In genomic region chr7:74424291-74424880, GRCh38 we compare ENCODE assay signal across 4 cellular contexts.
TF ChIP-seq lines count a peak whose summit lies in the region.

No MANE protein-coding gene starts in this region.

TF ChIP-seq in SK-N-SH, 30 proteins besides CTCF, POLR2A, EP300 and RAD21:
- no peak for TF ChIP-seq USF1 (IDR thresholded peaks at IDR 0.05; ENCODE audit: borderline replicate concordance, low read depth)
- no peak for TF ChIP-seq TAF1 (IDR thresholded peaks at IDR 0.05; ENCODE audit: borderline replicate concordance, low read depth, low read length)
- no peak for TF ChIP-seq REST (IDR thresholded peaks at IDR 0.05; ENCODE audit: low read depth, low read length)
- TF ChIP-seq RFX5 (IDR thresholded peaks at IDR 0.05; ENCODE audit: low read length) = no peak
- no peak for TF ChIP-seq NFIC (IDR thresholded peaks at IDR 0.05; ENCODE audit: borderline replicate concordance)
- TF ChIP-seq FOXM1 (IDR thresholded peaks at IDR 0.05; ENCODE audit: low read depth) = no peak
- TF ChIP-seq SMC3 (IDR thresholded peaks at IDR 0.05; ENCODE audit: low read depth, low read length) = no peak
- TF ChIP-seq EZH2phosphoT487 (IDR thresholded peaks at IDR 0.05; ENCODE audit: borderline replicate concordance, low read depth) = no peak
- no peak for TF ChIP-seq SIN3A (IDR thresholded peaks at IDR 0.05; ENCODE audit: borderline replicate concordance, low read depth, low read length)
- TF ChIP-seq GABPA (IDR thresholded peaks at IDR 0.05; ENCODE audit: low read depth) = no peak

TF ChIP-seq in SK-N-SH treated with all-trans-retinoic acid at 6 μM for 48 hours, 23 proteins besides CTCF, POLR2A, EP300 and RAD21 (continues in another document):
- no peak for TF ChIP-seq ZNF8 (CRISPR knock-in tag; IDR thresholded peaks at IDR 0.05)
- no peak for TF ChIP-seq TCF4 (CRISPR knock-in tag; IDR thresholded peaks at IDR 0.05; ENCODE audit: borderline replicate concordance)
- no peak for TF ChIP-seq PATZ1 (CRISPR knock-in tag; IDR thresholded peaks at IDR 0.05; ENCODE audit: borderline replicate concordance)
- no peak for TF ChIP-seq CSRNP3 (CRISPR knock-in tag; IDR thresholded peaks at IDR 0.05)
- no peak for TF ChIP-seq ESRRG (CRISPR knock-in tag; IDR thresholded peaks at IDR 0.05)
- TF ChIP-seq RARB (CRISPR knock-in tag; IDR thresholded peaks at IDR 0.05) = no peak
- TF ChIP-seq SNAI2 (CRISPR knock-in tag; IDR thresholded peaks at IDR 0.05) = no peak
- TF ChIP-seq TOX (CRISPR knock-in tag; IDR thresholded peaks at IDR 0.05; ENCODE audit: borderline replicate concordance) = no peak
- TF ChIP-seq TSHZ2 (CRISPR knock-in tag; IDR thresholded peaks at IDR 0.05) = no peak
- no peak for TF ChIP-seq ZNF565 (CRISPR knock-in tag; conservative IDR thresholded peaks at IDR 0.05; ENCODE audit: low read depth)
- TF ChIP-seq PPARA (CRISPR knock-in tag; IDR thresholded peaks at IDR 0.05; ENCODE audit: borderline replicate concordance) = no peak

TF ChIP-seq in K562, 482 proteins besides CTCF, POLR2A, EP300 and RAD21:
- TF ChIP-seq SRSF7 (optimal IDR thresholded peaks at IDR 0.05; ENCODE audit: low read depth, low read length) = no peak
- TF ChIP-seq ZNF121 (CRISPR knock-in tag; conservative IDR thresholded peaks at IDR 0.05) = peak; percentile 59; the same call in 1 of the 2 replicates
- TF ChIP-seq PHF20 (IDR thresholded peaks at IDR 0.05; ENCODE audit: partially characterized antibody) = no peak
- no peak for TF ChIP-seq ZBTB12 (CRISPR knock-in tag; IDR thresholded peaks at IDR 0.05)
- no peak for TF ChIP-seq PREB (CRISPR knock-in tag; IDR thresholded peaks at IDR 0.05)

TF ChIP-seq in GM23338, 12 proteins besides CTCF, POLR2A, EP300 and RAD21:
- no peak for TF ChIP-seq NANOG (IDR thresholded peaks at IDR 0.05; ENCODE audit: borderline replicate concordance)
- TF ChIP-seq EZH2phosphoT487 (IDR thresholded peaks at IDR 0.05; ENCODE audit: unreplicated experiment) = no peak
- TF ChIP-seq STAT1 (IDR thresholded peaks at IDR 0.05; ENCODE audit: unreplicated experiment) = no peak
- no peak for TF ChIP-seq ZNF114 (CRISPR knock-in tag; IDR thresholded peaks at IDR 0.05)
- no peak for TF ChIP-seq ETS1 (IDR thresholded peaks at IDR 0.05)
- TF ChIP-seq JUNB (IDR thresholded peaks at IDR 0.05; ENCODE audit: unreplicated experiment) = no peak
- no peak for TF ChIP-seq ZNF331 (CRISPR knock-in tag; IDR thresholded peaks at IDR 0.05; ENCODE audit: low read depth)
